1 cellular context compared by ENCODE assay signal in the genomic region with DNA sequence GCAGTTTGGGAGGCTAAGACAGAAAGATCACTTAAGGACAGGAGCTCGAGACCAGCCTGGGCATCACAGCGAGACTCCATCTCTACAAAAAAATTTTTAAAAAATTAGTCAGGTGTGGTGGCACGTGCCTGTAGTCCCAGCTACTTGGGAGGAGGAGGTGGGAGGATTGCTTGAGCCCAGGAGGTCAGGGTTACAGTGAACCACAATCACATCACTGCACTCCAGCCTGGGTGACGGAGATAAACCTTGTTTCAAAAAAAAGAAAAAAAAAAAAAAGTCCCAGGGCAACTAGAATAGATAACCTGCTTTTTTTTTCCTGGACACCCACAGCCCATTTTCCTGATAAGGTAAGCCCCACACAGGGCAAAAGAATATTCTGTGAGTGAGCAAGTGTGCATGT.
TF ChIP-seq lines count a peak whose summit lies in the region.

No MANE protein-coding gene starts in this region.

TF ChIP-seq in H1, 55 proteins besides CTCF, POLR2A, EP300 and RAD21 (continued from another document):
- TF ChIP-seq NRF1 (IDR thresholded peaks at IDR 0.05; ENCODE audit: low read depth, low read length) (no peak), SP2 (IDR thresholded peaks at IDR 0.05; ENCODE audit: low read length) (no peak), BCL11A (IDR thresholded peaks at IDR 0.05; ENCODE audit: low read depth in 2 of 2, low read length in 2 of 2) (no peak), FOSL1 (IDR thresholded peaks at IDR 0.05; ENCODE audit: insufficient read depth, low read depth, low read length) (no peak), CTBP2 (IDR thresholded peaks at IDR 0.05; ENCODE audit: borderline replicate concordance, insufficient read depth, insufficient read length, low read length) (no peak), ZNF274 (IDR thresholded peaks at IDR 0.05; ENCODE audit: borderline replicate concordance, extremely low read depth, low read length) (no peak)
